In genomic region chr22:47205562-47205961, GRCh38 we compare ENCODE assay signal across 18 cellular contexts.
DNase-seq lines count a peak whose midpoint lies in the region; ATAC-seq, FAIRE-seq and TF ChIP-seq lines count a peak whose summit lies in the region.
"Had no signal": no experiment of that assay in that cellular context is flagged by ENCODE, and none has a peak within 500 bp of the region (broad histone marks: within the 10 kb centered on the region; RNA-seq: fewer than 3 reads in every experiment).

No MANE protein-coding gene starts in this region.

- H3K4me3 ChIP-seq in osteoblast (ENCODE audit: insufficient read depth, low read length) (no peak overlapping the region), testis (no peak overlapping the region)

- TF ChIP-seq CTCF in osteoblast (IDR thresholded peaks at IDR 0.05; ENCODE audit: extremely low read depth, low read depth, low read length) (no peak), testis (IDR thresholded peaks at IDR 0.05) (no peak)

- H4K20me1 ChIP-seq in osteoblast (ENCODE audit: insufficient read depth, low read length) = no peaks in the 10 kb centered on the region

- 86 to 93% methylated on average over 9 to 10 of the region's 10 CpGs for WGBS in testis, 2 donors

- H3K27ac ChIP-seq in osteoblast (ENCODE audit: low read depth, low read length) = no peak overlapping the region
- no peak overlapping the region for H3K27ac ChIP-seq in testis
- H3K27ac ChIP-seq: 22Rv1 had no signal

- peak; percentile 5 for DNase-seq in activated CD4-positive, alpha-beta T cell treated with anti-CD3 and anti-CD28 coated beads for 1 hour
- no peak for DNase-seq in activated CD4-positive, alpha-beta T cell treated with anti-CD3 and anti-CD28 coated beads, Interleukin-2, amount 50 U/mL, for 1 hour
- DNase-seq in cardiac septum (ENCODE audit: low spot score) = peak; percentile 43
- DNase-seq in left ventricle myocardium superior = no peak
- DNase-seq in osteoblast (ENCODE audit: insufficient read length, low spot score, missing footprints) = peak; percentile 68
- DNase-seq in testis = peak; percentile 9
- no peak for DNase-seq in NCI-H510A treated with DMSO at 0.1 percent for 48 hours (lab: John Stamatoyannopoulos, UW)
- no peak for DNase-seq in GM12892 (ENCODE audit: insufficient read length)
- DNase-seq: DMS79 treated with DMSO at 0.1 percent for 48 hours, H7, HFFc6, KBM-7, NCI-H1694 treated with DMSO at 0.1 percent for 48 hours, NCI-H510A, NCI-H774, OCI-M1 had no signal

- TF ChIP-seq POLR2A in testis (IDR thresholded peaks at IDR 0.05) (no peak), GM12892 (IDR thresholded peaks at IDR 0.05; ENCODE audit: low read depth, low read length) (no peak)

- H3K4me2 ChIP-seq in osteoblast (ENCODE audit: insufficient read depth, low read length) = no peak overlapping the region

- no peak for FAIRE-seq in GM12892 (lab: Jason Lieb, UNC)
- FAIRE-seq: HepG2 had no signal

- no peak overlapping the region for H2AFZ ChIP-seq in osteoblast (ENCODE audit: low read length)

- no peaks in the 10 kb centered on the region for H3K79me2 ChIP-seq in osteoblast (ENCODE audit: insufficient read depth, low read length)

- no peaks in the 10 kb centered on the region for H3K36me3 ChIP-seq in osteoblast (ENCODE audit: insufficient read depth, low read length)
- H3K36me3 ChIP-seq in testis (ENCODE audit: low read depth, missing control alignments) = no peaks in the 10 kb centered on the region

- no peaks in the 10 kb centered on the region for H3K4me1 ChIP-seq in osteoblast (ENCODE audit: insufficient read depth, low read length)
- H3K4me1 ChIP-seq in testis = peaks cover 10% of the 10 kb centered on the region

- no peak for ATAC-seq in left ventricle myocardium superior
- ATAC-seq: HepG2 had no signal

- intact Hi-C loops in cardiac septum (cut with DNase I) = no loop called here
- intact Hi-C loops in left ventricle myocardium superior (cut with micrococcal nuclease) = no loop called here
- intact Hi-C loops in testis (cut with DNase I; ENCODE audit: low total_unique reads) = no loop called here

- no peaks in the 10 kb centered on the region for H3K9me3 ChIP-seq in osteoblast (ENCODE audit: low read depth, low read length)
- no peaks in the 10 kb centered on the region for H3K9me3 ChIP-seq in testis

- H3K27me3 ChIP-seq in osteoblast (ENCODE audit: insufficient read depth, low read length) = no peaks in the 10 kb centered on the region
- no peaks in the 10 kb centered on the region for H3K27me3 ChIP-seq in testis

Comparison
In these comparisons a context has a peak if more than half of its experiments do, and no peak if none do; other contexts are left out.
1. DNase-seq: peak in activated CD4-positive, alpha-beta T cell treated with anti-CD3 and anti-CD28 coated beads for 1 hour (single experiment), cardiac septum (single experiment), osteoblast (single experiment) and testis (single experiment); none in activated CD4-positive, alpha-beta T cell treated with anti-CD3 and anti-CD28 coated beads, Interleukin-2, amount 50 U/mL, for 1 hour (single experiment), left ventricle myocardium superior (single experiment), NCI-H510A treated with DMSO at 0.1 percent for 48 hours (single experiment) and GM12892 (single experiment).